ENCODE assay signal across 9 cellular contexts in the genomic region with DNA sequence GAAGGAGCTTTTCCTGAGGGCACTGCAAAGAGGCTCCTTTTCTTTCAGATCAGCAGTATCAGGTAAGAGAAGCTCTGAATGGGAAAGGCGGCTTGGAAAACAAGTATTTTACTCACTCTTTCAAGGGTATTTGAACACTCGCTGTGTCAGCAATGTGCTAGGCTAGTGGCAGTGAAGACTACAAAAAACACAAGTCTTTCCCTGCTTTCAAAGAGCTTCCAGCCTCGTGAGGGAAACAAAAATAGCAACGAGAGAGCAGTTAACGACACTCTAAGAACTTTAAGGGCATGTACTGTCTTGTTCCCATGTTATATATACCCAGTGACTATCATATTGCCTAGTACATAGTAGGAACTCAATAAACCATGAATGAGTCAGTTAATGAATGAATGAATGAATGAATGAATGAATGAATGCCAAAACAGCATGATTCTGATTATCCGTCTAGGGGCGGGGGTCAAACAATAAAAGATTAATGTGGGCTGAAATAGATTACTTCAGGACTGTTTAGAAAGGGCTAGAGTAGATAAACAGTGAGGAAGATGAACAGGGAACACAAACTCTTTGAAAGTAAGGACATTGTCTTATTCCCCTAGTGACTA. TPM values are rescaled to one million over a fixed set of nuclear protein-coding genes. Genes with fewer than 3 reads are reported as not detected.
DNase-seq lines count a peak whose midpoint lies in the region; ATAC-seq and TF ChIP-seq lines count a peak whose summit lies in the region.
"Had no signal": no experiment of that assay in that cellular context is flagged by ENCODE, and none has a peak within 500 bp of the region (broad histone marks: within the 10 kb centered on the region; RNA-seq: fewer than 3 reads in every experiment).

No MANE protein-coding gene starts in this region.

- H3K27ac Mint-ChIP-seq in activated naive CD4-positive, alpha-beta T cell treated with anti-CD3 and anti-CD28 coated beads for 36 hours: no peak overlapping the region
- H3K27ac Mint-ChIP-seq in activated naive CD8-positive, alpha-beta T cell treated with anti-CD3 and anti-CD28 coated beads, Interleukin-2, amount 50 U/mL, for 24 hours: peak overlapping the region; percentile 14

- H3K9me3 Mint-ChIP-seq in activated naive CD4-positive, alpha-beta T cell treated with anti-CD3 and anti-CD28 coated beads for 36 hours: no peaks in the 10 kb centered on the region
- H3K9me3 Mint-ChIP-seq in activated naive CD8-positive, alpha-beta T cell treated with anti-CD3 and anti-CD28 coated beads, Interleukin-2, amount 50 U/mL, for 24 hours: no peaks in the 10 kb centered on the region

- H3K9me3 ChIP-seq in upper lobe of right lung: no peaks in the 10 kb centered on the region

- intact Hi-C loops in activated naive CD4-positive, alpha-beta T cell treated with anti-CD3 and anti-CD28 coated beads for 36 hours (cut with micrococcal nuclease): loop anchor here (1.0 to 5.0 kb wide), 5 partner anchors 14 to 138 kb away; a partner anchor contains a TSS
- intact Hi-C loops in upper lobe of right lung (cut with DNase I): no loop called here

- peak overlapping the region; percentile 61 for H3K27ac ChIP-seq in upper lobe of right lung

- H3K27me3 Mint-ChIP-seq in activated naive CD4-positive, alpha-beta T cell treated with anti-CD3 and anti-CD28 coated beads for 36 hours (ENCODE audit: low read depth): no peaks in the 10 kb centered on the region
- H3K27me3 Mint-ChIP-seq in activated naive CD8-positive, alpha-beta T cell treated with anti-CD3 and anti-CD28 coated beads, Interleukin-2, amount 50 U/mL, for 24 hours: peaks cover 11% of the 10 kb centered on the region

- TF ChIP-seq CTCF in upper lobe of right lung (IDR thresholded peaks at IDR 0.05): no peak

- H3K4me1 Mint-ChIP-seq in activated naive CD4-positive, alpha-beta T cell treated with anti-CD3 and anti-CD28 coated beads for 36 hours (ENCODE audit: low read depth): peaks cover 10% of the 10 kb centered on the region
- H3K4me1 Mint-ChIP-seq in activated naive CD8-positive, alpha-beta T cell treated with anti-CD3 and anti-CD28 coated beads, Interleukin-2, amount 50 U/mL, for 24 hours: peaks cover 20% of the 10 kb centered on the region

- CTCF ChIA-PET in activated naive CD4-positive, alpha-beta T cell treated with anti-CD3 and anti-CD28 coated beads for 36 hours (lab: Charles Lee): interaction anchor here (0.5 to 2.1 kb wide), 5 partner anchors 9 to 237 kb away, joined by 3 to 12 read pairs (median 3); no protein-coding TSS in a partner anchor

- no peaks in the 10 kb centered on the region for H3K36me3 ChIP-seq in upper lobe of right lung

- H3K4me3 Mint-ChIP-seq in activated naive CD4-positive, alpha-beta T cell treated with anti-CD3 and anti-CD28 coated beads for 36 hours: peak overlapping the region; percentile 82
- H3K4me3 Mint-ChIP-seq in activated naive CD8-positive, alpha-beta T cell treated with anti-CD3 and anti-CD28 coated beads, Interleukin-2, amount 50 U/mL, for 24 hours: peak overlapping the region; percentile 78

- no peaks in the 10 kb centered on the region for H3K4me1 ChIP-seq in upper lobe of right lung

- H3K4me3 ChIP-seq in upper lobe of right lung: peak overlapping the region; percentile 52

- no peak for ATAC-seq in activated naive CD8-positive, alpha-beta T cell treated with anti-CD3 and anti-CD28 coated beads, Interleukin-2, amount 50 U/mL, for 24 hours
- ATAC-seq in upper lobe of right lung (no peak), GM18858 (IDR thresholded peaks at IDR 0.05; ENCODE audit: unreplicated experiment) (no peak)

- H3K27me3 ChIP-seq in upper lobe of right lung: no peaks in the 10 kb centered on the region

- no peaks in the 10 kb centered on the region for H3K36me3 Mint-ChIP-seq in activated naive CD4-positive, alpha-beta T cell treated with anti-CD3 and anti-CD28 coated beads for 36 hours (ENCODE audit: low read depth)
- no peaks in the 10 kb centered on the region for H3K36me3 Mint-ChIP-seq in activated naive CD8-positive, alpha-beta T cell treated with anti-CD3 and anti-CD28 coated beads, Interleukin-2, amount 50 U/mL, for 24 hours (ENCODE audit: low read depth)

- DNase-seq in activated naive CD4-positive, alpha-beta T cell treated with anti-CD3 and anti-CD28 coated beads for 36 hours: no peak
- DNase-seq in activated naive CD4-positive, alpha-beta T cell treated with anti-CD3 and anti-CD28 coated beads, Interleukin-2, amount 50 U/mL, for 16 hours: no peak
- DNase-seq in activated naive CD8-positive, alpha-beta T cell treated with anti-CD3 and anti-CD28 coated beads, Interleukin-2, amount 50 U/mL, for 24 hours: no peak
- DNase-seq in kidney glomerular epithelial cell (lab: John Stamatoyannopoulos, UW) (peak; percentile 64), upper lobe of right lung (no peak), SIG-M5 treated with dmso at 0.1 percent for 504 hours (lab: John Stamatoyannopoulos, UW; ENCODE audit: unreplicated experiment) (no peak), inferior parietal cortex (ENCODE audit: extremely low spot score) (no peak)
- DNase-seq: DND-41 had no signal

RNA-seq across cellular contexts. Expression of a gene that starts 14.2 kb away (rescaled TPM):
- total RNA-seq in activated naive CD4-positive, alpha-beta T cell treated with anti-CD3 and anti-CD28 coated beads for 36 hours: under 1 TPM; 0.19 to 0.30 TPM
- total RNA-seq in upper lobe of right lung: 14.0 TPM

Comparison
In these comparisons a context has a peak if more than half of its experiments do, and no peak if none do; other contexts are left out.
1. RNA of a gene that starts 14.2 kb away (total RNA-seq): 14.0 TPM in upper lobe of right lung (single experiment); 0.19 to 0.30 TPM in activated naive CD4-positive, alpha-beta T cell treated with anti-CD3 and anti-CD28 coated beads for 36 hours; every median in the first group is over 10 times any median in the second.